1 cellular context compared by ENCODE assay signal in the genomic region with DNA sequence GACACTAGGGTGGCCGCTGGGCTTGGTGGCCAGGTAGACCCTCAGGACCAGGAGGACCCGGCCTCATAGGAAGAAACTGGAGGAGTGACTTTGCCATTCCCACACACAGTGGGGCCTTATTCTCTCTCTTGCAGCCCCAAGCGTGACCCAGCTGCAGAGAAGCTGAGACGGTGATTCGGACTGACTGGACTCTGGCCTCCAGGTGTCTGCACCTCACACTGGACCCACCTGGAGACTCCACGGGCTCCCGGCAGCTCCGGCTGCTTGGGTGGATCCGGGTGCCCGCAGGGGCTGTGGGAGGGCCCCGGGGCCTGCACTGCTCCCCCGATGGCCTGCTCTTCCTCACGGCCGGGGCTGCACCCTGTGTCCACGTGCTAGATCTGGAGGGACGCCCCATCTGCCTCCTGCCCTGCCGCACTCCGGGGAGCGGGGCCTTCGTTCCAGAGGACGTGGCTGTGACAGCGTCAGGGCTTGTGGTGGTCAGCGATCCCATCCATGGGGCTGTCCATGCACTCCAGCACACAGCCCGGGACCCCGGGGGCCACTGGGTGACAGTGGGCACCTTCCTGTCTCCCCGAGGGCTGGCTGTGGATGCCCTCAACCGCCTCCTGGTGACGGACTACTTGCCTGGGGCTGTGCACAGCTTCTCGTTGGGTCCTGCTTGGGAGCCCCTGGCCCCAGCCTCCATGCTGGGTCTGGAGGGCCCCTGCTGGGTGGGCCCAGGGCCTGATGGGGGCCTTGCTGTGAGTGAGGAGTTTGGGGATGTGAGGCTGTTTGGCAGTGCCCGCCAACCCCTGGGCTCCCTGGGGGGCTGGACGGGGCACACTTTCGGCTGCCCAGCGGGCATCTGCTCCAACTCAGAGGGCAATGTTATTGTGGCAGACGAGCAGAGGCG.
TF ChIP-seq lines count a peak whose summit lies in the region.

No MANE protein-coding gene starts in this region.

TF ChIP-seq in H1, 55 proteins besides CTCF, POLR2A, EP300 and RAD21:
- no peak for TF ChIP-seq CHD2 (IDR thresholded peaks at IDR 0.05; ENCODE audit: low read length)
- TF ChIP-seq SRF (IDR thresholded peaks at IDR 0.05; ENCODE audit: low read depth, low read length) = no peak
- no peak for TF ChIP-seq GTF2F1 (IDR thresholded peaks at IDR 0.05; ENCODE audit: borderline replicate concordance, low read depth, low read length)
- no peak for TF ChIP-seq GABPA (IDR thresholded peaks at IDR 0.05; ENCODE audit: borderline replicate concordance, insufficient read depth, low read length)
- no peak for TF ChIP-seq RFX5 (IDR thresholded peaks at IDR 0.05; ENCODE audit: borderline replicate concordance, low read depth, low read length)
- no peak for TF ChIP-seq SP4 (IDR thresholded peaks at IDR 0.05; ENCODE audit: low read length)
- TF ChIP-seq TEAD4 (IDR thresholded peaks at IDR 0.05; ENCODE audit: low read depth, low read length) = no peak
- no peak for TF ChIP-seq ATF2 (IDR thresholded peaks at IDR 0.05; ENCODE audit: low read length)
- no peak for TF ChIP-seq JUND (IDR thresholded peaks at IDR 0.05; ENCODE audit: low read length)
- TF ChIP-seq TAF7 (optimal IDR thresholded peaks at IDR 0.05; ENCODE audit: borderline replicate concordance, low read depth, low read length) = no peak
- TF ChIP-seq NANOG (IDR thresholded peaks at IDR 0.05; ENCODE audit: insufficient read depth, low read depth, low read length, poor library complexity, severe bottlenecking) = no peak
- TF ChIP-seq EGR1 (IDR thresholded peaks at IDR 0.05; ENCODE audit: borderline replicate concordance, low read depth, low read length) = no peak
- TF ChIP-seq SUZ12 (IDR thresholded peaks at IDR 0.05; ENCODE audit: low read length) = no peak
- no peak for TF ChIP-seq SP2 (IDR thresholded peaks at IDR 0.05; ENCODE audit: low read length)
- TF ChIP-seq CBX8 (IDR thresholded peaks at IDR 0.05; ENCODE audit: borderline replicate concordance, low read depth, low read length) = no peak
